7 cellular contexts compared by ENCODE assay signal in genomic region chr7:140479062-140479738, GRCh38. TPM values are rescaled to one million over a fixed set of nuclear protein-coding genes. Genes with fewer than 3 reads are reported as not detected.
A peak's percentile ranks its signal among the peaks of the same experiment; 100 is the strongest.
DNase-seq lines count a peak whose midpoint lies in the region; ATAC-seq and TF ChIP-seq lines count a peak whose summit lies in the region.

Gene MKRN1 (minus strand): TSS chr7:140479505. CDS start chr7:140479344, 161 bp downstream.

- in situ Hi-C loops in astrocyte of the cerebellum (cut with HindIII; ENCODE audit: low sequenced_read_pairs), result no loop called here

- ATAC-seq in GM18505 (IDR thresholded peaks at IDR 0.05; ENCODE audit: unreplicated experiment), result peak; percentile 91
- peak; percentile 88 for ATAC-seq in HG02973 (IDR thresholded peaks at IDR 0.05; ENCODE audit: unreplicated experiment)

- peak; percentile 98 for DNase-seq in NCI-H2029 (lab: John Stamatoyannopoulos, UW)
- peak; percentile 84 for DNase-seq in T-helper 22 cell (ENCODE audit: low read depth)
- DNase-seq in astrocyte of the cerebellum (ENCODE audit: low read depth), result peak; percentile 62
- peak; percentile 95 for DNase-seq in hepatic stellate cell (ENCODE audit: low spot score)
- peak; percentile 84 for DNase-seq in renal cortical epithelial cell (ENCODE audit: low read depth)

- TF ChIP-seq POLR2A in GM18505 (IDR thresholded peaks at IDR 0.05; ENCODE audit: borderline replicate concordance, extremely low read depth, insufficient read depth, insufficient read length), result peak; percentile 68

- H3K4me3 ChIP-seq in astrocyte of the cerebellum (ENCODE audit: low read depth, low read length), result peak within 1 kb of the TSS; percentile 79

- TF ChIP-seq CTCF in astrocyte of the cerebellum (IDR thresholded peaks at IDR 0.05; ENCODE audit: low read depth, low read length, missing control alignments), result no peak

RNA-seq across cellular contexts. Expression of gene MKRN1, which starts in this region (rescaled TPM):
- total RNA-seq in renal cortical epithelial cell, result 76.6 and 119 TPM in 2 replicates

Comparison
In these comparisons a context has a peak if more than half of its experiments do, and no peak if none do; other contexts are left out.
1. Peak in every context shown above with its lines: DNase-seq, ATAC-seq and H3K4me3 ChIP-seq.